ENCODE assay signal across 1 cellular context in genomic region chr19:7833225-7834156, GRCh38.
TF ChIP-seq lines count a peak whose summit lies in the region.

No MANE protein-coding gene starts in this region.

TF ChIP-seq in HepG2, 621 proteins besides CTCF, POLR2A, EP300 and RAD21 (continued from another document and continues in another):
- TF ChIP-seq PATZ1 (CRISPR knock-in tag; IDR thresholded peaks at IDR 0.05) (peak; percentile 42), PAXIP1 (CRISPR knock-in tag; conservative IDR thresholded peaks at IDR 0.05) (peak; percentile 63), BHLHE40 (IDR thresholded peaks at IDR 0.05; ENCODE audit: low read length) (peak; percentile 41), HOXA9 (CRISPR knock-in tag; IDR thresholded peaks at IDR 0.05; ENCODE audit: borderline replicate concordance) (peak; percentile 25; the same call in 1 of the 2 replicates), ZNF446 (CRISPR knock-in tag; IDR thresholded peaks at IDR 0.05) (0 out of 2 replicates have a peak, but pooled peaks have one; percentile 43), ZNF543 (CRISPR knock-in tag; IDR thresholded peaks at IDR 0.05) (0 out of 2 replicates have a peak, but pooled peaks have one; percentile 35), REST (IDR thresholded peaks at IDR 0.05; ENCODE audit: borderline replicate concordance in 1 of 2, low read depth in 1 of 2, low read length in 2 of 2) (no peak), NCOA2 (CRISPR knock-in tag; IDR thresholded peaks at IDR 0.05) (peak; percentile 23; the same call in 1 of the 2 replicates), ZNF891 (CRISPR knock-in tag; IDR thresholded peaks at IDR 0.05) (0 out of 2 replicates have a peak, but pooled peaks have one; percentile 66), SALL1 (CRISPR knock-in tag; IDR thresholded peaks at IDR 0.05) (peak; percentile 81), ZNF224 (CRISPR knock-in tag; IDR thresholded peaks at IDR 0.05) (peak; percentile 55; the same call in 1 of the 2 replicates), ZMYM3 (CRISPR knock-in tag; IDR thresholded peaks at IDR 0.05) (peak; percentile 73), ZNF274 (CRISPR knock-in tag; IDR thresholded peaks at IDR 0.05) (0 out of 2 replicates have a peak, but pooled peaks have one; percentile 26), MYPOP (CRISPR knock-in tag; IDR thresholded peaks at IDR 0.05) (0 out of 2 replicates have a peak, but pooled peaks have one; percentile 50), RNF2 (conservative IDR thresholded peaks at IDR 0.05; ENCODE audit: low read depth) (0 out of 2 replicates have a peak, but pooled peaks have one; percentile 41), MTA1 (CRISPR knock-in tag; IDR thresholded peaks at IDR 0.05; ENCODE audit: borderline replicate concordance) (peak; percentile 27; the same call in 1 of the 2 replicates), ATF7-NPFF (CRISPR knock-in tag; IDR thresholded peaks at IDR 0.05; ENCODE audit: low read depth) (no peak), ZBTB33 (CRISPR knock-in tag; IDR thresholded peaks at IDR 0.05) (peak; percentile 34; the same call in 1 of the 2 replicates), ZNF101 (CRISPR knock-in tag; IDR thresholded peaks at IDR 0.05; ENCODE audit: borderline replicate concordance, low read depth) (0 out of 2 replicates have a peak, but pooled peaks have one; percentile 49), SRY (CRISPR knock-in tag; IDR thresholded peaks at IDR 0.05) (0 out of 2 replicates have a peak, but pooled peaks have one; percentile 45), ZFP37 (CRISPR knock-in tag; IDR thresholded peaks at IDR 0.05; ENCODE audit: borderline replicate concordance) (no peak), DMAP1 (CRISPR knock-in tag; IDR thresholded peaks at IDR 0.05) (0 out of 2 replicates have a peak, but pooled peaks have one; percentile 32), GATAD2A (CRISPR knock-in tag; IDR thresholded peaks at IDR 0.05) (peak; percentile 51), IRF2 (CRISPR knock-in tag; IDR thresholded peaks at IDR 0.05) (no peak), ZNF574 (CRISPR knock-in tag; IDR thresholded peaks at IDR 0.05) (0 out of 2 replicates have a peak, but pooled peaks have one; percentile 23), BCL3 (CRISPR knock-in tag; IDR thresholded peaks at IDR 0.05) (peak; percentile 34; the same call in 1 of the 2 replicates), ZNF589 (CRISPR knock-in tag; conservative IDR thresholded peaks at IDR 0.05) (no peak), ZSCAN21 (CRISPR knock-in tag; IDR thresholded peaks at IDR 0.05; ENCODE audit: borderline replicate concordance) (peak; percentile 57; the same call in 1 of the 2 replicates), GLMP (CRISPR knock-in tag; IDR thresholded peaks at IDR 0.05; ENCODE audit: borderline replicate concordance) (no peak), ZNF691 (CRISPR knock-in tag; IDR thresholded peaks at IDR 0.05; ENCODE audit: borderline replicate concordance, low read depth) (no peak), NRL (CRISPR knock-in tag; IDR thresholded peaks at IDR 0.05; ENCODE audit: borderline replicate concordance) (peak; percentile 72), TBX3 (IDR thresholded peaks at IDR 0.05; ENCODE audit: borderline replicate concordance) (peak; percentile 46; the same call in 1 of the 2 replicates), ZNF276 (CRISPR knock-in tag; IDR thresholded peaks at IDR 0.05; ENCODE audit: low read depth) (0 out of 2 replicates have a peak, but pooled peaks have one; percentile 29), HES4 (CRISPR knock-in tag; IDR thresholded peaks at IDR 0.05; ENCODE audit: borderline replicate concordance) (peak; percentile 49; the same call in 1 of the 2 replicates), THAP11 (CRISPR knock-in tag; IDR thresholded peaks at IDR 0.05) (0 out of 2 replicates have a peak, but pooled peaks have one; percentile 13), FOXJ3 (CRISPR knock-in tag; IDR thresholded peaks at IDR 0.05; ENCODE audit: borderline replicate concordance) (no peak)
